ENCODE assay signal across 1 cellular context in genomic region chr6:47328139-47328538, GRCh38. TPM values are rescaled to one million over a fixed set of nuclear protein-coding genes. Genes with fewer than 3 reads are reported as not detected.
"Had no signal": no experiment of that assay in that cellular context is flagged by ENCODE, and none has a peak within 500 bp of the region (broad histone marks: within the 10 kb centered on the region; RNA-seq: fewer than 3 reads in every experiment).

No MANE protein-coding gene starts in this region.

RNA-seq across cellular contexts. Expression of gene TNFRSF21, which starts 18.4 kb away (rescaled TPM):
- polyA plus RNA-seq: naive thymus-derived CD4-positive, alpha-beta T cell had no signal
